1 cellular context compared by ENCODE assay signal in the genomic region with DNA sequence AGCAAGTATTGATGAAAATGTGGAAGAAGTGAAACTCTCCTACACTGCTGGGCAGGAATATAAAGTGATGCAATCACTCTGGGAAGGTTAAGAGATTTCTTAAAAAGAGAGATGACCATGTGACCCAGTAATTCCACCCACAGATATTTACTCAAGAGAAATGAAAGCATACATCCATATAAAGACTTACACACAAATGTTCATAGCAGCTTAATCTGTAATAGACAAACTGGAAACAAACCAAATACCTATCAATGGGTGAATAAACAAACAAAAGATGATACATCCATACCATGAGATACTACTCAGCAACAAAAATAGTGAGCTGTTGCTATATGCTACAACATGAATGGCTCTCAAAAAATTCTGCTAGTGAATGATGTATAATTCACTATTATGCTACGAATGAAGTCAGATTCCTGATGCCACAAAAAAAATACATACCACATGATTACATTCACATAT.
TF ChIP-seq lines count a peak whose summit lies in the region.

No MANE protein-coding gene starts in this region.

TF ChIP-seq in SK-N-SH, 30 proteins besides CTCF, POLR2A, EP300 and RAD21 (continued from another document):
- TF ChIP-seq, protein P1, sequence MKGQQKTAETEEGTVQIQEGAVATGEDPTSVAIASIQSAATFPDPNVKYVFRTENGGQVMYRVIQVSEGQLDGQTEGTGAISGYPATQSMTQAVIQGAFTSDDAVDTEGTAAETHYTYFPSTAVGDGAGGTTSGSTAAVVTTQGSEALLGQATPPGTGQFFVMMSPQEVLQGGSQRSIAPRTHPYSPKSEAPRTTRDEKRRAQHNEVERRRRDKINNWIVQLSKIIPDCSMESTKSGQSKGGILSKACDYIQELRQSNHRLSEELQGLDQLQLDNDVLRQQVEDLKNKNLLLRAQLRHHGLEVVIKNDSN (IDR thresholded peaks at IDR 0.05; ENCODE audit: borderline replicate concordance, low read depth) = peak; percentile 30; the same call in 1 of the 2 replicates
- TF ChIP-seq, protein P2, sequence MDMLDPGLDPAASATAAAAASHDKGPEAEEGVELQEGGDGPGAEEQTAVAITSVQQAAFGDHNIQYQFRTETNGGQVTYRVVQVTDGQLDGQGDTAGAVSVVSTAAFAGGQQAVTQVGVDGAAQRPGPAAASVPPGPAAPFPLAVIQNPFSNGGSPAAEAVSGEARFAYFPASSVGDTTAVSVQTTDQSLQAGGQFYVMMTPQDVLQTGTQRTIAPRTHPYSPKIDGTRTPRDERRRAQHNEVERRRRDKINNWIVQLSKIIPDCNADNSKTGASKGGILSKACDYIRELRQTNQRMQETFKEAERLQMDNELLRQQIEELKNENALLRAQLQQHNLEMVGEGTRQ (IDR thresholded peaks at IDR 0.05; ENCODE audit: borderline replicate concordance, low read depth, low read length) = no peak
- peak; percentile 29; the same call in 1 of the 2 replicates for TF ChIP-seq JUND (IDR thresholded peaks at IDR 0.05)
- TF ChIP-seq PBX3 (IDR thresholded peaks at IDR 0.05) = no peak
- no peak for TF ChIP-seq SMC3 (IDR thresholded peaks at IDR 0.05; ENCODE audit: low read depth, low read length)
- no peak for TF ChIP-seq FOXJ3 (CRISPR knock-in tag; IDR thresholded peaks at IDR 0.05)
- no peak; the same call in 1 of the 2 replicates for TF ChIP-seq TCF12 (IDR thresholded peaks at IDR 0.05)
- no peak for TF ChIP-seq ELF1 (IDR thresholded peaks at IDR 0.05)
- TF ChIP-seq ZBTB33 (IDR thresholded peaks at IDR 0.05; ENCODE audit: borderline replicate concordance, low read depth) = no peak
- no peak for TF ChIP-seq RFX5 (IDR thresholded peaks at IDR 0.05; ENCODE audit: low read length)
- TF ChIP-seq NRF1 (IDR thresholded peaks at IDR 0.05; ENCODE audit: low read depth, low read length) = no peak
- TF ChIP-seq, protein P3, sequence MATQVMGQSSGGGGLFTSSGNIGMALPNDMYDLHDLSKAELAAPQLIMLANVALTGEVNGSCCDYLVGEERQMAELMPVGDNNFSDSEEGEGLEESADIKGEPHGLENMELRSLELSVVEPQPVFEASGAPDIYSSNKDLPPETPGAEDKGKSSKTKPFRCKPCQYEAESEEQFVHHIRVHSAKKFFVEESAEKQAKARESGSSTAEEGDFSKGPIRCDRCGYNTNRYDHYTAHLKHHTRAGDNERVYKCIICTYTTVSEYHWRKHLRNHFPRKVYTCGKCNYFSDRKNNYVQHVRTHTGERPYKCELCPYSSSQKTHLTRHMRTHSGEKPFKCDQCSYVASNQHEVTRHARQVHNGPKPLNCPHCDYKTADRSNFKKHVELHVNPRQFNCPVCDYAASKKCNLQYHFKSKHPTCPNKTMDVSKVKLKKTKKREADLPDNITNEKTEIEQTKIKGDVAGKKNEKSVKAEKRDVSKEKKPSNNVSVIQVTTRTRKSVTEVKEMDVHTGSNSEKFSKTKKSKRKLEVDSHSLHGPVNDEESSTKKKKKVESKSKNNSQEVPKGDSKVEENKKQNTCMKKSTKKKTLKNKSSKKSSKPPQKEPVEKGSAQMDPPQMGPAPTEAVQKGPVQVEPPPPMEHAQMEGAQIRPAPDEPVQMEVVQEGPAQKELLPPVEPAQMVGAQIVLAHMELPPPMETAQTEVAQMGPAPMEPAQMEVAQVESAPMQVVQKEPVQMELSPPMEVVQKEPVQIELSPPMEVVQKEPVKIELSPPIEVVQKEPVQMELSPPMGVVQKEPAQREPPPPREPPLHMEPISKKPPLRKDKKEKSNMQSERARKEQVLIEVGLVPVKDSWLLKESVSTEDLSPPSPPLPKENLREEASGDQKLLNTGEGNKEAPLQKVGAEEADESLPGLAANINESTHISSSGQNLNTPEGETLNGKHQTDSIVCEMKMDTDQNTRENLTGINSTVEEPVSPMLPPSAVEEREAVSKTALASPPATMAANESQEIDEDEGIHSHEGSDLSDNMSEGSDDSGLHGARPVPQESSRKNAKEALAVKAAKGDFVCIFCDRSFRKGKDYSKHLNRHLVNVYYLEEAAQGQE (IDR thresholded peaks at IDR 0.05; ENCODE audit: low read depth, low read length) = no peak
- peak; percentile 69; the same call in 1 of the 2 replicates for TF ChIP-seq MEF2A (IDR thresholded peaks at IDR 0.05; ENCODE audit: borderline replicate concordance, low read depth)
- TF ChIP-seq, protein P4, sequence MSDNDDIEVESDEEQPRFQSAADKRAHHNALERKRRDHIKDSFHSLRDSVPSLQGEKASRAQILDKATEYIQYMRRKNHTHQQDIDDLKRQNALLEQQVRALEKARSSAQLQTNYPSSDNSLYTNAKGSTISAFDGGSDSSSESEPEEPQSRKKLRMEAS (IDR thresholded peaks at IDR 0.05; ENCODE audit: low read depth) = no peak
- no peak for TF ChIP-seq GABPA (IDR thresholded peaks at IDR 0.05; ENCODE audit: low read depth)
- TF ChIP-seq TAF1 (IDR thresholded peaks at IDR 0.05; ENCODE audit: borderline replicate concordance, low read depth, low read length) = no peak
- TF ChIP-seq YY1 (IDR thresholded peaks at IDR 0.05; ENCODE audit: low read depth) = no peak
- no peak for TF ChIP-seq SIN3A (IDR thresholded peaks at IDR 0.05; ENCODE audit: borderline replicate concordance, low read depth, low read length)
- no peak for TF ChIP-seq MXI1 (IDR thresholded peaks at IDR 0.05; ENCODE audit: low read depth, low read length)
